17 cellular contexts compared by ENCODE assay signal in genomic region chr9:35669331-35670145, GRCh38. TPM values are rescaled to one million over a fixed set of nuclear protein-coding genes. Genes with fewer than 3 reads are reported as not detected.
A peak's percentile ranks its signal among the peaks of the same experiment; 100 is the strongest.
DNase-seq lines count a peak whose midpoint lies in the region; ATAC-seq and TF ChIP-seq lines count a peak whose summit lies in the region.
"Had no signal": no experiment of that assay in that cellular context is flagged by ENCODE, and none has a peak within 500 bp of the region (broad histone marks: within the 10 kb centered on the region; RNA-seq: fewer than 3 reads in every experiment).

No MANE protein-coding gene starts in this region.

- peak; percentile 21 for DNase-seq in DMS153 (lab: John Stamatoyannopoulos, UW)
- DNase-seq in DMS153 treated with DMSO at 0.1 percent for 48 hours (lab: John Stamatoyannopoulos, UW; ENCODE audit: unreplicated experiment), result no peak
- peak; percentile 87 for DNase-seq in SW480 (ENCODE audit: low spot score)
- peak; percentile 87 for DNase-seq in kidney tubule cell (ENCODE audit: low spot score)
- DNase-seq in spleen, result peak; percentile 5
- DNase-seq in tibial nerve (ENCODE audit: low spot score in 2 of 2), result no peak
- DNase-seq: 8988T; activated CD8-positive, alpha-beta T cell treated with anti-CD3 and anti-CD28 coated beads for 36 hours; activated naive CD4-positive, alpha-beta T cell; foreskin melanocyte; left ventricle myocardium inferior; NCI-H1092; substantia nigra; T-helper 2 cell had no signal

- peaks cover 5 to 23% (median 19%) of the 10 kb centered on the region in 6 donors for H3K4me1 ChIP-seq in spleen
- H3K4me1 ChIP-seq in tibial nerve, result peaks cover 0 to 12% (median 0%) of the 10 kb centered on the region in 4 donors

- no peaks in the 10 kb centered on the region for H3K27me3 ChIP-seq in spleen (replicated peaks in 1 of 7)
- H3K27me3 ChIP-seq in tibial nerve, result no peaks in the 10 kb centered on the region

- intact Hi-C loops in spleen (cut with DNase I; ENCODE audit: low total_unique reads), result loop anchor here (10.0 kb wide), 1 partner anchor 65 kb away; the partner anchor contains the start of gene TESK1

- no peak for ATAC-seq in HG03521 (IDR thresholded peaks at IDR 0.05; ENCODE audit: unreplicated experiment)
- ATAC-seq in HG02642 (IDR thresholded peaks at IDR 0.05; ENCODE audit: poor library complexity, unreplicated experiment), result no peak
- ATAC-seq: activated CD8-positive, alpha-beta T cell treated with anti-CD3 and anti-CD28 coated beads for 36 hours had no signal

- TF ChIP-seq POLR2A in spleen (IDR thresholded peaks at IDR 0.05) (no peak), tibial nerve (IDR thresholded peaks at IDR 0.05) (no peak)

- no peaks in the 10 kb centered on the region for H3K36me3 ChIP-seq in spleen
- no peaks in the 10 kb centered on the region for H3K36me3 ChIP-seq in tibial nerve
- H3K36me3 ChIP-seq: left ventricle myocardium inferior had no signal

- H3K27ac ChIP-seq in spleen (no peak overlapping the region), tibial nerve (no peak overlapping the region)
- H3K27ac ChIP-seq: left ventricle myocardium inferior had no signal

- 63 to 78% (median 76%) methylated on average over 6 of the region's 6 CpGs for WGBS in spleen, 5 donors
- WGBS in tibial nerve, 2 donors, result 46 to 51% methylated on average over 6 of the region's 6 CpGs

- H3K4me3 ChIP-seq in spleen (no peak overlapping the region), tibial nerve (no peak overlapping the region)
- H3K4me3 ChIP-seq: left ventricle myocardium inferior had no signal

- TF ChIP-seq CTCF in spleen (IDR thresholded peaks at IDR 0.05 in 8 of 11, conservative IDR thresholded peaks at IDR 0.05 in 3 of 11), result no peak
- TF ChIP-seq CTCF in tibial nerve (IDR thresholded peaks at IDR 0.05), result no peak

- H3K9me3 ChIP-seq in spleen, result no peaks in the 10 kb centered on the region
- H3K9me3 ChIP-seq in tibial nerve, result no peaks in the 10 kb centered on the region
- H3K9me3 ChIP-seq: left ventricle myocardium inferior had no signal

- TF ChIP-seq EP300 in tibial nerve (IDR thresholded peaks at IDR 0.05), result no peak

RNA-seq across cellular contexts. Expression of gene CA9, which starts 4.2 kb away (rescaled TPM):
- total RNA-seq in spleen, result not detected
- under 1 TPM in 2 of 3 donors, not detected in 1; 0.26 to 0.30 TPM for polyA plus RNA-seq in spleen
- total RNA-seq in tibial nerve, result under 1 TPM in 1 of 4 donors, not detected in 3; 0.84 TPM
- total RNA-seq: left ventricle myocardium inferior had no signal

RNA-seq across cellular contexts. Expression of gene ARHGEF39, which starts 4.5 kb away (rescaled TPM):
- 1 to 10 TPM in 6 of 7 donors, under 1 TPM in 1; 0.95 to 2.8 (median 1.4) TPM for total RNA-seq in spleen
- 1 to 10 TPM in 2 of 3 donors, under 1 TPM in 1; 0.89 to 2.9 (median 1.1) TPM for polyA plus RNA-seq in spleen
- 1 to 10 TPM in 2 of 4 donors, under 1 TPM in 1, not detected in 1; 0.20 to 4.8 (median 1.0) TPM for total RNA-seq in tibial nerve

RNA-seq across cellular contexts. Expression of gene CCDC107, which starts 11.4 kb away (rescaled TPM):
- total RNA-seq in spleen (10 to 100 TPM; 14.4 to 24.2 (median 20.8) TPM), tibial nerve (10 to 100 TPM; 41.6 to 58.8 (median 47.8) TPM)
- 10 to 100 TPM; 35.3 to 46.9 (median 37.0) TPM for polyA plus RNA-seq in spleen

RNA-seq across cellular contexts. Expression of gene RMRP, which starts 11.7 kb away (rescaled TPM):
- total RNA-seq in spleen (over 10,000 TPM in 5 of 7 donors, 1,000 to 10,000 TPM in 2; 5,541 to 28,996 (median 23,209) TPM), tibial nerve (1,000 to 10,000 TPM in 3 of 4 donors, 100 to 1,000 TPM in 1; 649 to 2,915 (median 1,530) TPM)
- 100 to 1,000 TPM in 1 of 3 donors, 10 to 100 TPM in 1, not detected in 1; 42.1 to 285 TPM for polyA plus RNA-seq in spleen

RNA-seq across cellular contexts. Expression of gene SIT1, which starts 18.8 kb away (rescaled TPM):
- 10 to 100 TPM; 24.2 to 44.9 (median 27.5) TPM for total RNA-seq in spleen
- polyA plus RNA-seq in spleen, result 10 to 100 TPM; 71.7 to 82.7 (median 82.7) TPM
- under 1 TPM in 1 of 4 donors, not detected in 3; 0.39 TPM for total RNA-seq in tibial nerve
- total RNA-seq: left ventricle myocardium inferior, pulmonary artery endothelial cell had no signal

Comparison
In these comparisons a context has a peak if more than half of its experiments do, and no peak if none do; other contexts are left out.
1. DNase-seq: peak in DMS153 (single experiment), SW480 (single experiment), kidney tubule cell (single experiment) and spleen (single experiment); none in DMS153 treated with DMSO at 0.1 percent for 48 hours (single experiment) and tibial nerve (0 of 2).